ENCODE assay signal across 18 cellular contexts in the genomic region with DNA sequence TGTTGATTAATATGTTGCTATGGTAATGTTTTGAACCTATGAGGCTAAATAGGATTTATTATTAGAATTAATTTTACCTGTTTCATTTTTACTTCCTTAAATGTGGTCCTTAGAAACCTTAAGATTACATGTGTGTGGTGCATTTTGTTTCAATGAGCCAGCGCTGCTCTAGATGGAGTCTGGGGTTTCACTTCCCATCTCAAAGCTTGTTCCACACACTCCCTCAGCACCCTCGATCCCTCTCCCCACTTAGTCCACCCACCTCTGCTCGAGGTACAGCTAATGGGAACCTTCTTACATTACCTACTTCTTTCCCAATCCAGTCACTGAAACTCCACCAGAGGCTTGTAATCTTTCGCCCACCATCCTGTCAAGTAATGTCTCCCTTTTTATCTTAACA.
DNase-seq lines count a peak whose midpoint lies in the region; ATAC-seq and TF ChIP-seq lines count a peak whose summit lies in the region.
"Had no signal": no experiment of that assay in that cellular context is flagged by ENCODE, and none has a peak within 500 bp of the region (broad histone marks: within the 10 kb centered on the region; RNA-seq: fewer than 3 reads in every experiment).

No MANE protein-coding gene starts in this region.

- no peak for TF ChIP-seq EP300 in ovary (IDR thresholded peaks at IDR 0.05)

- no peak overlapping the region for H3K27ac ChIP-seq in CD4-positive, alpha-beta T cell (ENCODE audit: low read depth, low read length)
- no peak overlapping the region for H3K27ac ChIP-seq in ovary
- H3K27ac ChIP-seq: brain microvascular endothelial cell, prostate gland, transverse colon had no signal

- H3K4me3 ChIP-seq in ovary: no peak overlapping the region
- H3K4me3 ChIP-seq: prostate gland, transverse colon had no signal

- POLR2A ChIA-PET in naive thymus-derived CD8-positive, alpha-beta T cell (lab: Charles Lee): no interaction called here
- POLR2A ChIA-PET in CD4-positive, alpha-beta T cell (lab: Charles Lee): no interaction called here

- H3K4me1 Mint-ChIP-seq in naive thymus-derived CD8-positive, alpha-beta T cell: no peaks in the 10 kb centered on the region
- no peaks in the 10 kb centered on the region for H3K4me1 Mint-ChIP-seq in CD4-positive, alpha-beta T cell (ENCODE audit: low read depth)
- no peaks in the 10 kb centered on the region for H3K4me1 Mint-ChIP-seq in activated naive CD8-positive, alpha-beta T cell treated with anti-CD3 and anti-CD28 coated beads for 36 hours
- H3K4me1 Mint-ChIP-seq: activated CD4-positive, alpha-beta memory T cell treated with anti-CD3 and anti-CD28 coated beads, Interleukin-2, amount 10 ng/mL, durations not matched to agents 7 days and 5 days; CD4-positive, CD25-positive, alpha-beta regulatory T cell had no signal

- intact Hi-C loops in CD4-positive, alpha-beta T cell (cut with DNase I, micrococcal nuclease): no loop called here
- intact Hi-C loops in ovary (cut with DNase I): loop anchor here in 1 of 4 donors (1.0 kb wide), 1 partner anchor 14 kb away; no protein-coding TSS in a partner anchor

- 83 to 88% (median 85%) methylated on average over 4 of the region's 4 CpGs for WGBS in ovary, 3 donors

- no peaks in the 10 kb centered on the region for H3K9me3 ChIP-seq in CD4-positive, alpha-beta T cell (ENCODE audit: control insufficient read depth, low read length)
- H3K9me3 ChIP-seq in ovary: no peaks in the 10 kb centered on the region
- H3K9me3 ChIP-seq: prostate gland, transverse colon had no signal

- TF ChIP-seq POLR2A in ovary (IDR thresholded peaks at IDR 0.05): no peak

- no peaks in the 10 kb centered on the region for H3K4me1 ChIP-seq in ovary (ENCODE audit: insufficient read depth)
- H3K4me1 ChIP-seq: prostate gland, transverse colon had no signal

- peaks cover 0 to 14% (median 2%) of the 10 kb centered on the region in 9 donors for H3K9me3 Mint-ChIP-seq in naive thymus-derived CD8-positive, alpha-beta T cell
- peaks cover 17% of the 10 kb centered on the region for H3K9me3 Mint-ChIP-seq in CD4-positive, alpha-beta T cell
- peaks cover under 1% of the 10 kb centered on the region for H3K9me3 Mint-ChIP-seq in activated naive CD8-positive, alpha-beta T cell treated with anti-CD3 and anti-CD28 coated beads for 36 hours
- H3K9me3 Mint-ChIP-seq: activated CD4-positive, alpha-beta memory T cell treated with anti-CD3 and anti-CD28 coated beads, Interleukin-2, amount 10 ng/mL, durations not matched to agents 7 days and 5 days; HFFc6 had no signal

- no peaks in the 10 kb centered on the region for H3K36me3 ChIP-seq in ovary
- H3K36me3 ChIP-seq: brain microvascular endothelial cell, prostate gland, transverse colon had no signal

- no peak for TF ChIP-seq CTCF in GM10266 (IDR thresholded peaks at IDR 0.05; ENCODE audit: control insufficient read depth, insufficient read depth, low read depth, missing control alignments)
- no peak for TF ChIP-seq CTCF in CD4-positive, alpha-beta T cell (IDR thresholded peaks at IDR 0.05)
- TF ChIP-seq CTCF in ovary (IDR thresholded peaks at IDR 0.05): no peak

- DNase-seq in GM10266 (ENCODE audit: extremely low spot score) (peak; percentile 15), ovary (no peak)
- no peak for DNase-seq in naive thymus-derived CD8-positive, alpha-beta T cell
- DNase-seq in CD4-positive, alpha-beta T cell: no peak
- no peak for DNase-seq in activated naive CD8-positive, alpha-beta T cell treated with anti-CD3 and anti-CD28 coated beads for 36 hours
- DNase-seq: activated CD4-positive, alpha-beta memory T cell treated with anti-CD3 and anti-CD28 coated beads, Interleukin-2, amount 10 ng/mL, durations not matched to agents 7 days and 5 days; activated naive CD4-positive, alpha-beta T cell treated with Interleukin-2 at 50 U/mL for 16 hours; brain microvascular endothelial cell; CD4-positive, CD25-positive, alpha-beta regulatory T cell; EL; HFFc6; NCI-H1417 treated with DMSO at 0.1 percent for 48 hours; NCI-H524 treated with DMSO at 0.1 percent for 48 hours; transverse colon had no signal

- H3K36me3 Mint-ChIP-seq in naive thymus-derived CD8-positive, alpha-beta T cell: no peaks in the 10 kb centered on the region
- H3K36me3 Mint-ChIP-seq in CD4-positive, alpha-beta T cell (ENCODE audit: low read depth): no peaks in the 10 kb centered on the region
- H3K36me3 Mint-ChIP-seq in activated naive CD8-positive, alpha-beta T cell treated with anti-CD3 and anti-CD28 coated beads for 36 hours: no peaks in the 10 kb centered on the region
- H3K36me3 Mint-ChIP-seq: CD4-positive, CD25-positive, alpha-beta regulatory T cell had no signal

- CTCF ChIA-PET in CD4-positive, alpha-beta T cell (lab: Charles Lee): no interaction called here

- H3K27me3 Mint-ChIP-seq in naive thymus-derived CD8-positive, alpha-beta T cell: peaks cover 0 to 14% (median under 1%) of the 10 kb centered on the region in 5 donors
- peaks cover 5% of the 10 kb centered on the region for H3K27me3 Mint-ChIP-seq in CD4-positive, alpha-beta T cell
- H3K27me3 Mint-ChIP-seq in activated naive CD8-positive, alpha-beta T cell treated with anti-CD3 and anti-CD28 coated beads for 36 hours: no peaks in the 10 kb centered on the region
- H3K27me3 Mint-ChIP-seq: activated CD4-positive, alpha-beta memory T cell treated with anti-CD3 and anti-CD28 coated beads, Interleukin-2, amount 10 ng/mL, durations not matched to agents 7 days and 5 days; CD4-positive, CD25-positive, alpha-beta regulatory T cell had no signal

- H3K27me3 ChIP-seq in CD4-positive, alpha-beta T cell (ENCODE audit: control insufficient read depth, insufficient read depth, low read length): no peaks in the 10 kb centered on the region
- no peaks in the 10 kb centered on the region for H3K27me3 ChIP-seq in ovary
- H3K27me3 ChIP-seq: brain microvascular endothelial cell, transverse colon had no signal

- no peak overlapping the region for H3K4me3 Mint-ChIP-seq in naive thymus-derived CD8-positive, alpha-beta T cell
- no peak overlapping the region for H3K4me3 Mint-ChIP-seq in CD4-positive, alpha-beta T cell
- no peak overlapping the region for H3K4me3 Mint-ChIP-seq in activated naive CD8-positive, alpha-beta T cell treated with anti-CD3 and anti-CD28 coated beads for 36 hours
- H3K4me3 Mint-ChIP-seq: activated CD4-positive, alpha-beta memory T cell treated with anti-CD3 and anti-CD28 coated beads, Interleukin-2, amount 10 ng/mL, durations not matched to agents 7 days and 5 days; CD4-positive, CD25-positive, alpha-beta regulatory T cell; HFFc6 had no signal

- ATAC-seq in GM19452 (IDR thresholded peaks at IDR 0.05; ENCODE audit: unreplicated experiment) (peak; percentile 77), HG02759 (IDR thresholded peaks at IDR 0.05; ENCODE audit: unreplicated experiment) (peak; percentile 79), HG03432 (IDR thresholded peaks at IDR 0.05; ENCODE audit: unreplicated experiment) (peak; percentile 81)
- no peak for ATAC-seq in naive thymus-derived CD8-positive, alpha-beta T cell
- no peak for ATAC-seq in CD4-positive, alpha-beta T cell (ENCODE audit: poor library complexity)

- no peak overlapping the region for H3K27ac Mint-ChIP-seq in naive thymus-derived CD8-positive, alpha-beta T cell
- H3K27ac Mint-ChIP-seq in CD4-positive, alpha-beta T cell: no peak overlapping the region
- no peak overlapping the region for H3K27ac Mint-ChIP-seq in activated naive CD8-positive, alpha-beta T cell treated with anti-CD3 and anti-CD28 coated beads for 36 hours
- H3K27ac Mint-ChIP-seq: activated CD4-positive, alpha-beta memory T cell treated with anti-CD3 and anti-CD28 coated beads, Interleukin-2, amount 10 ng/mL, durations not matched to agents 7 days and 5 days; CD4-positive, CD25-positive, alpha-beta regulatory T cell; HFFc6 had no signal

Comparison
In these comparisons a context has a peak if more than half of its experiments do, and no peak if none do; other contexts are left out.
1. ATAC-seq: peak in GM19452 (single experiment), HG02759 (single experiment) and HG03432 (single experiment); none in naive thymus-derived CD8-positive, alpha-beta T cell (0 of 2) and CD4-positive, alpha-beta T cell (single experiment).